In the genomic region with DNA sequence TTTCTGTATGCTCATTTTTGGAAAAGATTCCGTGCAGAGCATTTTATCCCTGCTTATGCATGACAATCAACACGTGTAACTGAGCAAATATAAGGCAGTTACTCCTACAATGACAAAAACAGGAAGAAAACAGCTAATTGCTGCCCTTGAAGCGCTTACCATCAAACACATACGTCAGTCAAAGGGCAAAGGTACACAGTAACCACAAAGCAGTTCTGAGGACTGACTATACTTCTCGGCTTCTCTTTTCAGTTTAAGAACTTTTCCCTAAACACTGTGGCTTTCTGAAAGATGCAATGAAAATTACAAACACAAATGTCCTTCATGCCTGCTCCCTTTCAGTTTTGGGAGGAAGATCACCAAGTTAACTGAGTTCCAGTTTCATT, we compare ENCODE assay signal across 8 cellular contexts.
DNase-seq lines count a peak whose midpoint lies in the region; ATAC-seq and TF ChIP-seq lines count a peak whose summit lies in the region.
"Had no signal": no experiment of that assay in that cellular context is flagged by ENCODE, and none has a peak within 500 bp of the region (broad histone marks: within the 10 kb centered on the region; RNA-seq: fewer than 3 reads in every experiment).

No MANE protein-coding gene starts in this region.

- no peak overlapping the region for H3K4me3 ChIP-seq in esophagus squamous epithelium
- no peak overlapping the region for H3K4me3 ChIP-seq in smooth muscle cell
- H3K4me3 ChIP-seq in GM23338, result no peak overlapping the region

- H2AFZ ChIP-seq in smooth muscle cell (ENCODE audit: low read depth) (no peak overlapping the region), GM23338 (no peak overlapping the region)

- H3K79me2 ChIP-seq in smooth muscle cell (ENCODE audit: low read depth) (no peaks in the 10 kb centered on the region), GM23338 (replicated peaks; ENCODE audit: insufficient read depth) (no peaks in the 10 kb centered on the region)

- H3K9me3 Mint-ChIP-seq in T-helper 1 cell treated with Interleukin-12 subunit alpha and Interleukin-12 subunit beta and Interleukin-4 antibody, amounts not matched to agents 30 μg/mL and 1 μg/mL, for 36 hours, result peaks cover 13% of the 10 kb centered on the region
- H3K9me3 Mint-ChIP-seq in GM23338, result no peaks in the 10 kb centered on the region

- intact Hi-C loops in esophagus squamous epithelium (cut with DNase I), result no loop called here

- H3K27ac Mint-ChIP-seq in T-helper 1 cell treated with Interleukin-12 subunit alpha and Interleukin-12 subunit beta and Interleukin-4 antibody, amounts not matched to agents 30 μg/mL and 1 μg/mL, for 36 hours, result peak overlapping the region; percentile 80
- no peak overlapping the region for H3K27ac Mint-ChIP-seq in GM23338

- H3K27me3 ChIP-seq in esophagus squamous epithelium, result no peaks in the 10 kb centered on the region
- no peaks in the 10 kb centered on the region for H3K27me3 ChIP-seq in smooth muscle cell (ENCODE audit: low read depth)
- no peaks in the 10 kb centered on the region for H3K27me3 ChIP-seq in GM23338 (ENCODE audit: insufficient read depth)

- no peak overlapping the region for H3K4me2 ChIP-seq in smooth muscle cell
- H3K4me2 ChIP-seq in GM23338, result no peak overlapping the region

- H3K36me3 Mint-ChIP-seq in T-helper 1 cell treated with Interleukin-12 subunit alpha and Interleukin-12 subunit beta and Interleukin-4 antibody, amounts not matched to agents 30 μg/mL and 1 μg/mL, for 36 hours (ENCODE audit: low read depth), result peaks cover 55% of the 10 kb centered on the region
- peaks cover 20% of the 10 kb centered on the region for H3K36me3 Mint-ChIP-seq in GM23338 (ENCODE audit: low read depth)

- TF ChIP-seq CTCF in esophagus squamous epithelium (IDR thresholded peaks at IDR 0.05) (no peak), smooth muscle cell (IDR thresholded peaks at IDR 0.05; ENCODE audit: borderline replicate concordance, insufficient read depth, poor library complexity, severe bottlenecking) (no peak), GM23338 (conservative IDR thresholded peaks at IDR 0.05; ENCODE audit: low read depth in 2 of 2) (no peak)

- H3K9me2 ChIP-seq in GM23338 (ENCODE audit: insufficient read depth), result no peaks in the 10 kb centered on the region

- DNase-seq in esophagus squamous epithelium (lab: John Stamatoyannopoulos, UW), result no peak
- no peak for DNase-seq in smooth muscle cell (lab: John Stamatoyannopoulos, UW; ENCODE audit: unreplicated experiment)
- DNase-seq in GM23338 (ENCODE audit: low spot score), result no peak
- no peak for DNase-seq in SHP77 treated with DMSO at 0.1 percent for 48 hours (lab: John Stamatoyannopoulos, UW)
- DNase-seq: foreskin melanocyte had no signal

- H4K20me1 ChIP-seq in smooth muscle cell (ENCODE audit: low read depth), result no peaks in the 10 kb centered on the region
- no peaks in the 10 kb centered on the region for H4K20me1 ChIP-seq in GM23338 (replicated peaks; ENCODE audit: insufficient read depth)

- H3K27ac ChIP-seq in esophagus squamous epithelium (peak overlapping the region in 3 of 4 donors; percentile 81 to 94 (median 87)), smooth muscle cell (ENCODE audit: low read depth) (peak overlapping the region; percentile 98), GM23338 (ENCODE audit: low read depth) (no peak overlapping the region)

- no peak for TF ChIP-seq POLR2A in esophagus squamous epithelium (IDR thresholded peaks at IDR 0.05)

- H3K4me3 Mint-ChIP-seq in T-helper 1 cell treated with Interleukin-12 subunit alpha and Interleukin-12 subunit beta and Interleukin-4 antibody, amounts not matched to agents 30 μg/mL and 1 μg/mL, for 36 hours, result no peak overlapping the region
- H3K4me3 Mint-ChIP-seq in GM23338, result no peak overlapping the region

- H3K4me1 Mint-ChIP-seq in T-helper 1 cell treated with Interleukin-12 subunit alpha and Interleukin-12 subunit beta and Interleukin-4 antibody, amounts not matched to agents 30 μg/mL and 1 μg/mL, for 36 hours (ENCODE audit: low read depth), result peaks cover 48% of the 10 kb centered on the region
- H3K4me1 Mint-ChIP-seq in GM23338, result peaks cover 32% of the 10 kb centered on the region

- H3K4me1 ChIP-seq in esophagus squamous epithelium, result peaks cover 21 to 60% (median 39%) of the 10 kb centered on the region in 3 donors
- H3K4me1 ChIP-seq in smooth muscle cell (ENCODE audit: low read depth), result peaks cover 42% of the 10 kb centered on the region
- H3K4me1 ChIP-seq in GM23338 (ENCODE audit: insufficient read depth), result peaks cover 17% of the 10 kb centered on the region

- 42 to 73% methylated on average over 5 of the region's 5 CpGs for WGBS in esophagus squamous epithelium, 2 donors
- WGBS in smooth muscle cell (ENCODE audit: low lambda C conversion rate), result 78% methylated on average over 5 of the region's 5 CpGs

- no peak overlapping the region for H3K9ac ChIP-seq in smooth muscle cell (ENCODE audit: low read depth)

- H3K36me3 ChIP-seq in esophagus squamous epithelium (peaks cover 0 to 51% (median 16%) of the 10 kb centered on the region in 3 donors), smooth muscle cell (ENCODE audit: low read depth) (peaks cover 10% of the 10 kb centered on the region), GM23338 (ENCODE audit: insufficient read depth) (peaks cover 4% of the 10 kb centered on the region)

- H3K27me3 Mint-ChIP-seq in T-helper 1 cell treated with Interleukin-12 subunit alpha and Interleukin-12 subunit beta and Interleukin-4 antibody, amounts not matched to agents 30 μg/mL and 1 μg/mL, for 36 hours (ENCODE audit: low read depth), result no peaks in the 10 kb centered on the region
- H3K27me3 Mint-ChIP-seq in GM23338 (ENCODE audit: insufficient read depth, low read depth, poor library complexity), result peaks cover 6% of the 10 kb centered on the region

- H3F3A ChIP-seq in smooth muscle cell (ENCODE audit: low read depth), result peaks cover 16% of the 10 kb centered on the region
- no peaks in the 10 kb centered on the region for H3F3A ChIP-seq in GM23338 (replicated peaks; ENCODE audit: low read depth)

- ATAC-seq in GM21381 (IDR thresholded peaks at IDR 0.05; ENCODE audit: unreplicated experiment) (peak; percentile 59), GM23338 (no peak), HG02885 (IDR thresholded peaks at IDR 0.05; ENCODE audit: poor library complexity, unreplicated experiment) (no peak)

- H3K9me3 ChIP-seq in esophagus squamous epithelium (no peaks in the 10 kb centered on the region), smooth muscle cell (replicated peaks; ENCODE audit: low read depth) (no peaks in the 10 kb centered on the region)

TF ChIP-seq in GM23338, 12 proteins besides CTCF, POLR2A, EP300 and RAD21 (continues in another document):
- no peak for TF ChIP-seq STAT1 (IDR thresholded peaks at IDR 0.05; ENCODE audit: unreplicated experiment)
- no peak for TF ChIP-seq NANOG (IDR thresholded peaks at IDR 0.05; ENCODE audit: borderline replicate concordance)
- no peak for TF ChIP-seq ZNF331 (CRISPR knock-in tag; IDR thresholded peaks at IDR 0.05; ENCODE audit: low read depth)
- TF ChIP-seq, protein P1, sequence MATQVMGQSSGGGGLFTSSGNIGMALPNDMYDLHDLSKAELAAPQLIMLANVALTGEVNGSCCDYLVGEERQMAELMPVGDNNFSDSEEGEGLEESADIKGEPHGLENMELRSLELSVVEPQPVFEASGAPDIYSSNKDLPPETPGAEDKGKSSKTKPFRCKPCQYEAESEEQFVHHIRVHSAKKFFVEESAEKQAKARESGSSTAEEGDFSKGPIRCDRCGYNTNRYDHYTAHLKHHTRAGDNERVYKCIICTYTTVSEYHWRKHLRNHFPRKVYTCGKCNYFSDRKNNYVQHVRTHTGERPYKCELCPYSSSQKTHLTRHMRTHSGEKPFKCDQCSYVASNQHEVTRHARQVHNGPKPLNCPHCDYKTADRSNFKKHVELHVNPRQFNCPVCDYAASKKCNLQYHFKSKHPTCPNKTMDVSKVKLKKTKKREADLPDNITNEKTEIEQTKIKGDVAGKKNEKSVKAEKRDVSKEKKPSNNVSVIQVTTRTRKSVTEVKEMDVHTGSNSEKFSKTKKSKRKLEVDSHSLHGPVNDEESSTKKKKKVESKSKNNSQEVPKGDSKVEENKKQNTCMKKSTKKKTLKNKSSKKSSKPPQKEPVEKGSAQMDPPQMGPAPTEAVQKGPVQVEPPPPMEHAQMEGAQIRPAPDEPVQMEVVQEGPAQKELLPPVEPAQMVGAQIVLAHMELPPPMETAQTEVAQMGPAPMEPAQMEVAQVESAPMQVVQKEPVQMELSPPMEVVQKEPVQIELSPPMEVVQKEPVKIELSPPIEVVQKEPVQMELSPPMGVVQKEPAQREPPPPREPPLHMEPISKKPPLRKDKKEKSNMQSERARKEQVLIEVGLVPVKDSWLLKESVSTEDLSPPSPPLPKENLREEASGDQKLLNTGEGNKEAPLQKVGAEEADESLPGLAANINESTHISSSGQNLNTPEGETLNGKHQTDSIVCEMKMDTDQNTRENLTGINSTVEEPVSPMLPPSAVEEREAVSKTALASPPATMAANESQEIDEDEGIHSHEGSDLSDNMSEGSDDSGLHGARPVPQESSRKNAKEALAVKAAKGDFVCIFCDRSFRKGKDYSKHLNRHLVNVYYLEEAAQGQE (IDR thresholded peaks at IDR 0.05; ENCODE audit: unreplicated experiment), result no peak
- TF ChIP-seq POLR2AphosphoS5 (IDR thresholded peaks at IDR 0.05; ENCODE audit: low read depth), result no peak
- no peak for TF ChIP-seq ZNF114 (CRISPR knock-in tag; IDR thresholded peaks at IDR 0.05)
- no peak for TF ChIP-seq JUNB (IDR thresholded peaks at IDR 0.05; ENCODE audit: unreplicated experiment)
- TF ChIP-seq, protein P2, sequence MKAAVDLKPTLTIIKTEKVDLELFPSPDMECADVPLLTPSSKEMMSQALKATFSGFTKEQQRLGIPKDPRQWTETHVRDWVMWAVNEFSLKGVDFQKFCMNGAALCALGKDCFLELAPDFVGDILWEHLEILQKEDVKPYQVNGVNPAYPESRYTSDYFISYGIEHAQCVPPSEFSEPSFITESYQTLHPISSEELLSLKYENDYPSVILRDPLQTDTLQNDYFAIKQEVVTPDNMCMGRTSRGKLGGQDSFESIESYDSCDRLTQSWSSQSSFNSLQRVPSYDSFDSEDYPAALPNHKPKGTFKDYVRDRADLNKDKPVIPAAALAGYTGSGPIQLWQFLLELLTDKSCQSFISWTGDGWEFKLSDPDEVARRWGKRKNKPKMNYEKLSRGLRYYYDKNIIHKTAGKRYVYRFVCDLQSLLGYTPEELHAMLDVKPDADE (IDR thresholded peaks at IDR 0.05), result no peak
- TF ChIP-seq EZH2 (IDR thresholded peaks at IDR 0.05; ENCODE audit: low read depth, unreplicated experiment), result no peak
- TF ChIP-seq CREB1 (CRISPR knock-in tag; IDR thresholded peaks at IDR 0.05; ENCODE audit: low read depth), result no peak
